In genomic region chr11:73397468-73398131, GRCh38 we compare ENCODE assay signal across 19 cellular contexts. TPM values are rescaled to one million over a fixed set of nuclear protein-coding genes. Genes with fewer than 3 reads are reported as not detected.
DNase-seq lines count a peak whose midpoint lies in the region; ATAC-seq and TF ChIP-seq lines count a peak whose summit lies in the region.
"Had no signal": no experiment of that assay in that cellular context is flagged by ENCODE, and none has a peak within 500 bp of the region (broad histone marks: within the 10 kb centered on the region; RNA-seq: fewer than 3 reads in every experiment).

No MANE protein-coding gene starts in this region.

- H3K36me3 Mint-ChIP-seq in T-helper 2 cell treated with Interferon-gamma antibody and Interleukin-4, amounts not matched to agents 5 μg/mL and 100 μg/mL, for 36 hours (ENCODE audit: low read depth): peaks cover 14% of the 10 kb centered on the region
- H3K36me3 Mint-ChIP-seq in endodermal cell (ENCODE audit: low read depth): no peaks in the 10 kb centered on the region

- no peaks in the 10 kb centered on the region for H3K27me3 Mint-ChIP-seq in T-helper 2 cell treated with Interferon-gamma antibody and Interleukin-4, amounts not matched to agents 5 μg/mL and 100 μg/mL, for 36 hours (ENCODE audit: low read depth)
- no peaks in the 10 kb centered on the region for H3K27me3 Mint-ChIP-seq in endodermal cell (ENCODE audit: insufficient read depth)

- H3K36me3 ChIP-seq in endodermal cell (ENCODE audit: control insufficient read depth, insufficient read depth, low read length): no peaks in the 10 kb centered on the region
- H3K36me3 ChIP-seq: ascending aorta, BE2C had no signal

- H3K4me3 Mint-ChIP-seq in T-helper 2 cell treated with Interferon-gamma antibody and Interleukin-4, amounts not matched to agents 5 μg/mL and 100 μg/mL, for 36 hours: no peak overlapping the region
- no peak overlapping the region for H3K4me3 Mint-ChIP-seq in endodermal cell

- no peak overlapping the region for H3K9ac ChIP-seq in endodermal cell (ENCODE audit: extremely low read depth, low read length, poor library complexity, severe bottlenecking)
- H3K9ac ChIP-seq: parathyroid adenoma had no signal

- H3K27ac Mint-ChIP-seq in T-helper 2 cell treated with Interferon-gamma antibody and Interleukin-4, amounts not matched to agents 5 μg/mL and 100 μg/mL, for 36 hours: peak overlapping the region; percentile 35
- H3K27ac Mint-ChIP-seq in endodermal cell: no peak overlapping the region

- 92 to 95% methylated on average over 3 to 8 of the region's 8 CpGs for WGBS in endodermal cell (ENCODE audit: insufficient coverage in 1 of 2, insufficient read length in 1 of 2), 2 experiments

- no peaks in the 10 kb centered on the region for H3K9me3 Mint-ChIP-seq in T-helper 2 cell treated with Interferon-gamma antibody and Interleukin-4, amounts not matched to agents 5 μg/mL and 100 μg/mL, for 36 hours
- no peaks in the 10 kb centered on the region for H3K9me3 Mint-ChIP-seq in endodermal cell

- TF ChIP-seq CTCF in RWPE1 (conservative IDR thresholded peaks at IDR 0.05; ENCODE audit: low read depth) (no peak), endodermal cell (conservative IDR thresholded peaks at IDR 0.05) (no peak)

- H3K27me3 ChIP-seq in endodermal cell (ENCODE audit: control insufficient read depth, insufficient read depth, low read length, poor library complexity, severe bottlenecking): no peaks in the 10 kb centered on the region
- H3K27me3 ChIP-seq: ascending aorta, BE2C, tibial nerve had no signal

- POLR2A ChIA-PET in RWPE1 (lab: Yijun Ruan, JAX; ENCODE audit: low non-redundant PET): no interaction called here

- peaks cover 7% of the 10 kb centered on the region for H3K4me1 ChIP-seq in endodermal cell (ENCODE audit: control insufficient read depth, insufficient read depth, low read length)
- H3K4me1 ChIP-seq: BE2C, parathyroid adenoma had no signal

- H3K4me3 ChIP-seq in endodermal cell (ENCODE audit: low read length): no peak overlapping the region
- H3K4me3 ChIP-seq: ascending aorta, tibial nerve had no signal

- H3K4me1 Mint-ChIP-seq in T-helper 2 cell treated with Interferon-gamma antibody and Interleukin-4, amounts not matched to agents 5 μg/mL and 100 μg/mL, for 36 hours (ENCODE audit: low read depth): peaks cover 5% of the 10 kb centered on the region
- H3K4me1 Mint-ChIP-seq in endodermal cell: peaks cover 4% of the 10 kb centered on the region

- H3K27ac ChIP-seq in RWPE1: peak overlapping the region; percentile 93
- no peak overlapping the region for H3K27ac ChIP-seq in endodermal cell (ENCODE audit: low read depth, low read length)
- H3K27ac ChIP-seq: 22Rv1, ascending aorta, parathyroid adenoma, tibial nerve had no signal

- H3K9me3 ChIP-seq in endodermal cell (ENCODE audit: control insufficient read depth, low read length): no peaks in the 10 kb centered on the region
- H3K9me3 ChIP-seq: ascending aorta, BE2C, tibial nerve had no signal

- CTCF ChIA-PET in RWPE1 (lab: Yijun Ruan, JAX): interaction anchor here (0.7 to 3.2 kb wide), 6 partner anchors 16 to 263 kb away, joined by 3 to 10 read pairs (median 4); no protein-coding TSS in a partner anchor

- no peak for DNase-seq in T-helper 2 cell treated with Interferon-gamma antibody and Interleukin-4, amounts not matched to agents 5 μg/mL and 100 μg/mL, for 36 hours (ENCODE audit: low spot score)
- DNase-seq in T-helper 2 cell (no peak), RWPE1 (ENCODE audit: low spot score) (no peak), endodermal cell (peak; percentile 45), retina (peak; percentile 2), CD1c-positive myeloid dendritic cell (ENCODE audit: extremely low spot score) (no peak), T-helper 9 cell (no peak)
- DNase-seq: activated CD4-positive, alpha-beta T cell treated with anti-CD3 and anti-CD28 coated beads, Interleukin-2, amount 50 U/mL, for 48 hours; BE2C; GOT3; NCI-H1436; Right ventricle myocardium superior; stimulated activated naive CD8-positive, alpha-beta T cell treated with anti-CD3 and anti-CD28 coated beads, Interleukin-15, Interleukin-2, amounts not matched to agents 100 U/mL and 50 U/mL, for 24 hours; SW 1271 had no signal

- ATAC-seq in GM21576 (IDR thresholded peaks at IDR 0.05; ENCODE audit: unreplicated experiment): no peak
- ATAC-seq: stimulated activated naive CD8-positive, alpha-beta T cell treated with anti-CD3 and anti-CD28 coated beads, Interleukin-15, Interleukin-2, amounts not matched to agents 100 U/mL and 50 U/mL, for 24 hours had no signal

RNA-seq across cellular contexts. Expression of gene RELT, which starts 21.4 kb away (rescaled TPM):
- 1 to 10 TPM; 6.9 to 8.9 TPM for total RNA-seq in endodermal cell
- polyA plus RNA-seq in endodermal cell (2013, experiment 1 of 2): 7.8 TPM
- 8.4 TPM for polyA plus RNA-seq in endodermal cell (2013, experiment 2 of 2)

Comparison
In these comparisons a context has a peak if more than half of its experiments do, and no peak if none do; other contexts are left out.
1. DNase-seq: peak in endodermal cell (single experiment) and retina (single experiment); none in T-helper 2 cell treated with Interferon-gamma antibody and Interleukin-4, amounts not matched to agents 5 μg/mL and 100 μg/mL, for 36 hours (single experiment), T-helper 2 cell (0 of 5), RWPE1 (single experiment), CD1c-positive myeloid dendritic cell (single experiment) and T-helper 9 cell (single experiment).